Comparison of ENCODE assay signal across 8 cellular contexts in genomic region chr2:108786354-108787208, GRCh38. TPM values are rescaled to one million over a fixed set of nuclear protein-coding genes. Genes with fewer than 3 reads are reported as not detected.
DNase-seq lines count a peak whose midpoint lies in the region; ATAC-seq and TF ChIP-seq lines count a peak whose summit lies in the region.

Gene CCDC138 (plus strand): TSS chr2:108786771. CDS start chr2:108786823, 52 bp downstream.

- H3K4me3 Mint-ChIP-seq in natural killer cell: peak within 1 kb of the TSS; percentile 98

- H3K9me3 Mint-ChIP-seq in natural killer cell: no peaks in the 10 kb centered on the region

- H3K36me3 Mint-ChIP-seq in natural killer cell: peaks cover 14% of the 10 kb centered on the region

- H3K27me3 ChIP-seq in DOHH2 (ENCODE audit: control insufficient read depth, low read length) (no peaks in the 10 kb centered on the region), KMS-11 (ENCODE audit: insufficient read depth, low read depth) (no peaks in the 10 kb centered on the region)

- peak within 1 kb of the TSS; percentile 83 for H3K9ac ChIP-seq in KMS-11

- H3K27ac Mint-ChIP-seq in natural killer cell: peak within 1 kb of the TSS; percentile 91 to 95

- no peaks in the 10 kb centered on the region for H3K27me3 Mint-ChIP-seq in natural killer cell (ENCODE audit: low read depth in 2 of 2)

- H2AFZ ChIP-seq in KMS-11 (ENCODE audit: low read depth): peak within 1 kb of the TSS; percentile 52

- H3K27ac ChIP-seq in DOHH2 (ENCODE audit: low read depth, low read length) (peak within 1 kb of the TSS; percentile 82), KMS-11 (peak within 1 kb of the TSS; percentile 87)

- H3K4me1 Mint-ChIP-seq in natural killer cell: peaks cover 6 to 14% of the 10 kb centered on the region in 2 donors

- no peaks in the 10 kb centered on the region for H4K20me1 ChIP-seq in DOHH2 (ENCODE audit: control insufficient read depth, insufficient read depth, low read depth, low read length)
- no peaks in the 10 kb centered on the region for H4K20me1 ChIP-seq in KMS-11 (ENCODE audit: insufficient read depth)

- peaks cover 9% of the 10 kb centered on the region for H3F3A ChIP-seq in DOHH2 (ENCODE audit: control insufficient read depth, insufficient read depth)

- ATAC-seq in GM21786 (IDR thresholded peaks at IDR 0.05; ENCODE audit: unreplicated experiment) (peak; percentile 96), natural killer cell (peak; percentile 96 to 99 (median 96))

- H3K36me3 ChIP-seq in DOHH2 (ENCODE audit: control insufficient read depth, low read length): peaks cover 65% of the 10 kb centered on the region
- no peaks in the 10 kb centered on the region; the same call in 1 of the 2 replicates for H3K36me3 ChIP-seq in KMS-11 (ENCODE audit: insufficient read depth)

- intact Hi-C loops in natural killer cell (cut with micrococcal nuclease): no loop called here

- no peaks in the 10 kb centered on the region for H3K9me3 ChIP-seq in DOHH2 (ENCODE audit: control insufficient read depth, insufficient read depth, low read length)

- H3K9me2 ChIP-seq in DOHH2 (replicated peaks; ENCODE audit: control insufficient read depth, low read length): no peaks in the 10 kb centered on the region

- H3K4me2 ChIP-seq in DOHH2 (ENCODE audit: low read length): peak within 1 kb of the TSS; percentile 88
- peak within 1 kb of the TSS; percentile 85 for H3K4me2 ChIP-seq in KMS-11

- H3K4me1 ChIP-seq in DOHH2 (ENCODE audit: control insufficient read depth, low read length) (peaks cover 46% of the 10 kb centered on the region), KMS-11 (ENCODE audit: low read depth, poor library complexity, severe bottlenecking) (peaks cover 41% of the 10 kb centered on the region)

- H3K79me2 ChIP-seq in DOHH2 (ENCODE audit: control insufficient read depth, low read length): peaks cover 46% of the 10 kb centered on the region
- H3K79me2 ChIP-seq in KMS-11 (ENCODE audit: insufficient read depth, low read depth): peaks cover 21% of the 10 kb centered on the region

- TF ChIP-seq CTCF in DOHH2 (IDR thresholded peaks at IDR 0.05; ENCODE audit: low read depth, low read length, poor library complexity, severe bottlenecking) (no peak), KMS-11 (conservative IDR thresholded peaks at IDR 0.05; ENCODE audit: low read depth, low read length) (no peak), fibroblast of mammary gland (conservative IDR thresholded peaks at IDR 0.05; ENCODE audit: control insufficient read depth, insufficient read depth, low read depth, low read length) (no peak), natural killer cell (IDR thresholded peaks at IDR 0.05) (no peak)

- peak within 1 kb of the TSS; percentile 89 for H3K4me3 ChIP-seq in DOHH2 (ENCODE audit: low read length)
- no peak within 1 kb of the TSS for H3K4me3 ChIP-seq in KMS-11 (IDR thresholded peaks at IDR 0.05; ENCODE audit: insufficient read depth, low read depth, low read length)
- peak within 1 kb of the TSS; percentile 63 for H3K4me3 ChIP-seq in fibroblast of mammary gland (ENCODE audit: control insufficient read depth, low read depth, low read length)

- DNase-seq in RPMI7951 (ENCODE audit: low read depth): peak; percentile 90
- DNase-seq in activated T-helper 1 cell treated with Interleukin-2 at 50 U/mL for 16 hours (ENCODE audit: low read depth): peak; percentile 85
- DNase-seq in fibroblast of mammary gland (ENCODE audit: low read depth): peak; percentile 78
- DNase-seq in natural killer cell: peak; percentile 87
- DNase-seq in stimulated activated naive CD4-positive, alpha-beta T cell (lab: John Stamatoyannopoulos, UW): peak; percentile 80 to 92 (median 88)

RNA-seq across cellular contexts. Expression of gene CCDC138, which starts in this region (rescaled TPM):
- total RNA-seq in RPMI7951 (2014; rRNA removed; shearing (Covaris generic)): 16.0 and 20.4 TPM in 2 replicates
- 1 to 10 TPM; 3.8 to 9.3 (median 5.6) TPM for total RNA-seq in natural killer cell
